1 cellular context compared by ENCODE assay signal in the genomic region with DNA sequence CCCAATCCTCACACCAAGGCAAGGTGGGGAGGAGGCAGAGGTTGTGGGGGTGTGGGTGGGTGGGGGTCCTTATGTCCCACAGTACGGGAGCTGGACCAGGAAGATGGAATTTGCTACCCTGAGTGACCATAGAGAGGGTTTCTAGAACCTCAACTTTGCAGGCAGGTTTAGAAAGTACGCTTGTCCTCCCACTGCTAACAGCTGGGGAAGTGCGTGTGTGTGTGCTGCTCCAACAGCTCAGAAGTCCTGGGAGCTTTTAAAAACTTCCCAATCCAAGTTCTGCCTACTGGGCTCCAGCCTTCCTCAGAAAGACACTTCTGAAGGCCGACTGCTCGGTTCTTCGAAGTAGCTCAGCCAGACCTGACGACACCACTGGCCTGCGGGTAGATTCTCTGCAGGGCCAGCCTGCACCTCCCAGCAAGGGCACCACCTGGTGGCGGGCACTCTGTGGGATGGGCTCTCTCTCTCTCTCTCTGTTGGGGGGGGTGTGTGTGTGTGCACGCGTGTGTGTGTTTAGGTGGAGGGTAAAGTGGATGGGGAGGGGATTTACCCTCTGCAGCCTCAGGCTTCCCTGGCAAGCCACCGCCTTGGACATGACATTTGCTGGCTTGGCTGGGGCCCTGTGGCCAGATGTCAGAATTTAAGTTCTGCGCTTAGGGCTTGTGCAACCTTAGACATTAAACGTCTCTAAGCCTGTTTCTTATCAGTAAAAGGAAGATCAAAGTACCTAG.
TF ChIP-seq lines count a peak whose summit lies in the region.

No MANE protein-coding gene starts in this region.

TF ChIP-seq in HepG2, 621 proteins besides CTCF, POLR2A, EP300 and RAD21 (continued from another document and continues in another):
- no peak for TF ChIP-seq NBN (conservative IDR thresholded peaks at IDR 0.05)
- no peak for TF ChIP-seq PLRG1 (conservative IDR thresholded peaks at IDR 0.05)
- 0 out of 2 replicates have a peak, but pooled peaks have one; percentile 26 for TF ChIP-seq MYPOP (CRISPR knock-in tag; IDR thresholded peaks at IDR 0.05)
- no peak for TF ChIP-seq ZNF574 (CRISPR knock-in tag; IDR thresholded peaks at IDR 0.05)
- no peak for TF ChIP-seq ZNF468 (CRISPR knock-in tag; IDR thresholded peaks at IDR 0.05)
- no peak for TF ChIP-seq TMF1 (CRISPR knock-in tag; IDR thresholded peaks at IDR 0.05; ENCODE audit: low read depth)
- TF ChIP-seq GABPA (IDR thresholded peaks at IDR 0.05; ENCODE audit: low read depth, low read length): no peak
- TF ChIP-seq GABPA (CRISPR knock-in tag; IDR thresholded peaks at IDR 0.05; ENCODE audit: low read depth): no peak
- TF ChIP-seq ZSCAN9 (CRISPR knock-in tag; IDR thresholded peaks at IDR 0.05; ENCODE audit: borderline replicate concordance): no peak
- no peak for TF ChIP-seq CHD4 (IDR thresholded peaks at IDR 0.05; ENCODE audit: borderline replicate concordance, low read length)
- peak; percentile 43; the same call in 1 of the 2 replicates for TF ChIP-seq ZNF350 (CRISPR knock-in tag; IDR thresholded peaks at IDR 0.05; ENCODE audit: borderline replicate concordance, low read depth)
- no peak for TF ChIP-seq DNMT1 (CRISPR knock-in tag; IDR thresholded peaks at IDR 0.05)
- TF ChIP-seq ZNF251 (CRISPR knock-in tag; IDR thresholded peaks at IDR 0.05): no peak
- no peak for TF ChIP-seq ZNF44 (CRISPR knock-in tag; IDR thresholded peaks at IDR 0.05)
- TF ChIP-seq ZNF670 (CRISPR knock-in tag; IDR thresholded peaks at IDR 0.05; ENCODE audit: borderline replicate concordance): no peak
- no peak for TF ChIP-seq ZSCAN20 (CRISPR knock-in tag; IDR thresholded peaks at IDR 0.05; ENCODE audit: borderline replicate concordance)
- no peak for TF ChIP-seq RARA (CRISPR knock-in tag; IDR thresholded peaks at IDR 0.05)
- no peak for TF ChIP-seq FOXJ3 (CRISPR knock-in tag; IDR thresholded peaks at IDR 0.05; ENCODE audit: borderline replicate concordance)
- TF ChIP-seq REPIN1 (CRISPR knock-in tag; IDR thresholded peaks at IDR 0.05; ENCODE audit: borderline replicate concordance, low read depth): peak; percentile 38; the same call in 1 of the 2 replicates
- TF ChIP-seq, protein P1, sequence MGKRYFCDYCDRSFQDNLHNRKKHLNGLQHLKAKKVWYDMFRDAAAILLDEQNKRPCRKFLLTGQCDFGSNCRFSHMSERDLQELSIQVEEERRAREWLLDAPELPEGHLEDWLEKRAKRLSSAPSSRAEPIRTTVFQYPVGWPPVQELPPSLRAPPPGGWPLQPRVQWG (CRISPR knock-in tag; IDR thresholded peaks at IDR 0.05; ENCODE audit: borderline replicate concordance, low read depth): no peak
- no peak for TF ChIP-seq GATAD1 (CRISPR knock-in tag; IDR thresholded peaks at IDR 0.05)
- TF ChIP-seq ZC3H4 (CRISPR knock-in tag; IDR thresholded peaks at IDR 0.05; ENCODE audit: borderline replicate concordance): no peak
- TF ChIP-seq BORCS8-MEF2B (CRISPR knock-in tag; IDR thresholded peaks at IDR 0.05): peak; percentile 67; the same call in 1 of the 2 replicates
- TF ChIP-seq PTBP1 (IDR thresholded peaks at IDR 0.05; ENCODE audit: low read depth, low read length, poor library complexity, severe bottlenecking): no peak
- no peak for TF ChIP-seq NFYC (CRISPR knock-in tag; IDR thresholded peaks at IDR 0.05)
- TF ChIP-seq ZFP36L2 (CRISPR knock-in tag; IDR thresholded peaks at IDR 0.05): no peak
- TF ChIP-seq CENPT (CRISPR knock-in tag; IDR thresholded peaks at IDR 0.05; ENCODE audit: low read depth): no peak
- peak; percentile 48; the same call in 1 of the 2 replicates for TF ChIP-seq NRL (CRISPR knock-in tag; IDR thresholded peaks at IDR 0.05; ENCODE audit: borderline replicate concordance)
- TF ChIP-seq HNRNPL (IDR thresholded peaks at IDR 0.05; ENCODE audit: low read depth, low read length): 0 out of 2 replicates have a peak, but pooled peaks have one; percentile 32
- TF ChIP-seq HMGXB4 (CRISPR knock-in tag; IDR thresholded peaks at IDR 0.05; ENCODE audit: borderline replicate concordance in 1 of 2, low read depth in 1 of 2): peak in 1 of 2 experiments; percentile 53; a peak in 1 of 4 replicates
- TF ChIP-seq NR2F1 (CRISPR knock-in tag; IDR thresholded peaks at IDR 0.05): no peak
- TF ChIP-seq PAXIP1 (CRISPR knock-in tag; conservative IDR thresholded peaks at IDR 0.05): no peak
- TF ChIP-seq, protein P2, sequence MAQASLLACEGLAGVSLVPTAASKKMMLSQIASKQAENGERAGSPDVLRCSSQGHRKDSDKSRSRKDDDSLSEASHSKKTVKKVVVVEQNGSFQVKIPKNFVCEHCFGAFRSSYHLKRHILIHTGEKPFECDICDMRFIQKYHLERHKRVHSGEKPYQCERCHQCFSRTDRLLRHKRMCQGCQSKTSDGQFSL (CRISPR knock-in tag; IDR thresholded peaks at IDR 0.05): peak; percentile 98
- TF ChIP-seq ZNF264 (CRISPR knock-in tag; IDR thresholded peaks at IDR 0.05): no peak
- no peak for TF ChIP-seq SAP130 (CRISPR knock-in tag; IDR thresholded peaks at IDR 0.05; ENCODE audit: low read depth)
- peak; percentile 61 for TF ChIP-seq SALL1 (CRISPR knock-in tag; IDR thresholded peaks at IDR 0.05)
- TF ChIP-seq THAP8 (CRISPR knock-in tag; IDR thresholded peaks at IDR 0.05; ENCODE audit: borderline replicate concordance): no peak
- no peak for TF ChIP-seq ZNF567 (CRISPR knock-in tag; IDR thresholded peaks at IDR 0.05; ENCODE audit: borderline replicate concordance)
- TF ChIP-seq GATA4 (IDR thresholded peaks at IDR 0.05; ENCODE audit: borderline replicate concordance, low read depth): no peak
- no peak for TF ChIP-seq ZNF446 (CRISPR knock-in tag; IDR thresholded peaks at IDR 0.05)
- peak; percentile 84 for TF ChIP-seq STAG1 (CRISPR knock-in tag; IDR thresholded peaks at IDR 0.05)
- TF ChIP-seq, protein P3, sequence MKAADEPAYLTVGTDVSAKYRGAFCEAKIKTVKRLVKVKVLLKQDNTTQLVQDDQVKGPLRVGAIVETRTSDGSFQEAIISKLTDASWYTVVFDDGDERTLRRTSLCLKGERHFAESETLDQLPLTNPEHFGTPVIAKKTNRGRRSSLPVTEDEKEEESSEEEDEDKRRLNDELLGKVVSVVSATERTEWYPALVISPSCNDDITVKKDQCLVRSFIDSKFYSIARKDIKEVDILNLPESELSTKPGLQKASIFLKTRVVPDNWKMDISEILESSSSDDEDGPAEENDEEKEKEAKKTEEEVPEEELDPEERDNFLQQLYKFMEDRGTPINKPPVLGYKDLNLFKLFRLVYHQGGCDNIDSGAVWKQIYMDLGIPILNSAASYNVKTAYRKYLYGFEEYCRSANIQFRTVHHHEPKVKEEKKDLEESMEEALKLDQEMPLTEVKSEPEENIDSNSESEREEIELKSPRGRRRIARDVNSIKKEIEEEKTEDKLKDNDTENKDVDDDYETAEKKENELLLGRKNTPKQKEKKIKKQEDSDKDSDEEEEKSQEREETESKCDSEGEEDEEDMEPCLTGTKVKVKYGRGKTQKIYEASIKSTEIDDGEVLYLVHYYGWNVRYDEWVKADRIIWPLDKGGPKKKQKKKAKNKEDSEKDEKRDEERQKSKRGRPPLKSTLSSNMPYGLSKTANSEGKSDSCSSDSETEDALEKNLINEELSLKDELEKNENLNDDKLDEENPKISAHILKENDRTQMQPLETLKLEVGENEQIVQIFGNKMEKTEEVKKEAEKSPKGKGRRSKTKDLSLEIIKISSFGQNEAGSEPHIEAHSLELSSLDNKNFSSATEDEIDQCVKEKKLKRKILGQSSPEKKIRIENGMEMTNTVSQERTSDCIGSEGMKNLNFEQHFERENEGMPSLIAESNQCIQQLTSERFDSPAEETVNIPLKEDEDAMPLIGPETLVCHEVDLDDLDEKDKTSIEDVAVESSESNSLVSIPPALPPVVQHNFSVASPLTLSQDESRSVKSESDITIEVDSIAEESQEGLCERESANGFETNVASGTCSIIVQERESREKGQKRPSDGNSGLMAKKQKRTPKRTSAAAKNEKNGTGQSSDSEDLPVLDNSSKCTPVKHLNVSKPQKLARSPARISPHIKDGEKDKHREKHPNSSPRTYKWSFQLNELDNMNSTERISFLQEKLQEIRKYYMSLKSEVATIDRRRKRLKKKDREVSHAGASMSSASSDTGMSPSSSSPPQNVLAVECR (CRISPR knock-in tag; IDR thresholded peaks at IDR 0.05; ENCODE audit: borderline replicate concordance): no peak
- no peak for TF ChIP-seq FOSL1 (CRISPR knock-in tag; IDR thresholded peaks at IDR 0.05; ENCODE audit: borderline replicate concordance)
